In the genomic region with DNA sequence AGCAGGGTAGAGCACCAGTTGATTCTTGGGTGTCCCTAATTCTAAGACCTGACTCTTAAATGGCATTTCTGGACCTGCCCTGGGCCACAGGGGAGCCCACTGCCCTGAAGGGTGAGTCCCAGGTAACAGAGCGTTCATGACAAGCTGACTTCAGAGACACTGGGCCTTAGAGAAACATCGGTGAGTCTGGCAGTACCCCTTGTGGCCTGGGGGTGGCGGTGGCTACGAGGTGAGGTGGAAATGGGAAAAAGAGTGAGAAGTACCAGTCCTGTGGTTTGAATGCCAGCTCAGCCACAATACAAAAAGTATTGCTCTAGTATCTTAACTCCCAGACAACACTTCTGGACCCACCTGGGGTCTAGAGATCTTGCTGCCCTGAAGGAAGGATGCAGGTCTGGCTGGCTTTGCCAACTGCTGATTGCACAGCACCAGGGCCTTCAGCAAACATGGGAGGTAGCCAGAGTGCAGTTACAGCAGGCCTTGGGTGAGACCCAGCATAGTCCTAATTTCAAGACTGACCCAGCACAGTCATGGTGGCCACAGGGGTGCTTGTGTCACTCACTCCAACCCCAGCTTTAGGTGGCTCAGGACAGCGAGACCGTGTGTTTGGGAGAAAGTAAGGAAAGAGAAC, we compare ENCODE assay signal across 1 cellular context.
A peak's percentile ranks its signal among the peaks of the same experiment; 100 is the strongest.
TF ChIP-seq lines count a peak whose summit lies in the region.

No MANE protein-coding gene starts in this region.

TF ChIP-seq in K562, 482 proteins besides CTCF, POLR2A, EP300 and RAD21 (continued from another document):
- TF ChIP-seq, protein P1, sequence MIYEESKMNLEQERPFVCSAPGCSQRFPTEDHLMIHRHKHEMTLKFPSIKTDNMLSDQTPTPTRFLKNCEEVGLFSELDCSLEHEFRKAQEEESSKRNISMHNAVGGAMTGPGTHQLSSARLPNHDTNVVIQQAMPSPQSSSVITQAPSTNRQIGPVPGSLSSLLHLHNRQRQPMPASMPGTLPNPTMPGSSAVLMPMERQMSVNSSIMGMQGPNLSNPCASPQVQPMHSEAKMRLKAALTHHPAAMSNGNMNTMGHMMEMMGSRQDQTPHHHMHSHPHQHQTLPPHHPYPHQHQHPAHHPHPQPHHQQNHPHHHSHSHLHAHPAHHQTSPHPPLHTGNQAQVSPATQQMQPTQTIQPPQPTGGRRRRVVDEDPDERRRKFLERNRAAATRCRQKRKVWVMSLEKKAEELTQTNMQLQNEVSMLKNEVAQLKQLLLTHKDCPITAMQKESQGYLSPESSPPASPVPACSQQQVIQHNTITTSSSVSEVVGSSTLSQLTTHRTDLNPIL (CRISPR knock-in tag; IDR thresholded peaks at IDR 0.05): no peak
- TF ChIP-seq, protein P2, sequence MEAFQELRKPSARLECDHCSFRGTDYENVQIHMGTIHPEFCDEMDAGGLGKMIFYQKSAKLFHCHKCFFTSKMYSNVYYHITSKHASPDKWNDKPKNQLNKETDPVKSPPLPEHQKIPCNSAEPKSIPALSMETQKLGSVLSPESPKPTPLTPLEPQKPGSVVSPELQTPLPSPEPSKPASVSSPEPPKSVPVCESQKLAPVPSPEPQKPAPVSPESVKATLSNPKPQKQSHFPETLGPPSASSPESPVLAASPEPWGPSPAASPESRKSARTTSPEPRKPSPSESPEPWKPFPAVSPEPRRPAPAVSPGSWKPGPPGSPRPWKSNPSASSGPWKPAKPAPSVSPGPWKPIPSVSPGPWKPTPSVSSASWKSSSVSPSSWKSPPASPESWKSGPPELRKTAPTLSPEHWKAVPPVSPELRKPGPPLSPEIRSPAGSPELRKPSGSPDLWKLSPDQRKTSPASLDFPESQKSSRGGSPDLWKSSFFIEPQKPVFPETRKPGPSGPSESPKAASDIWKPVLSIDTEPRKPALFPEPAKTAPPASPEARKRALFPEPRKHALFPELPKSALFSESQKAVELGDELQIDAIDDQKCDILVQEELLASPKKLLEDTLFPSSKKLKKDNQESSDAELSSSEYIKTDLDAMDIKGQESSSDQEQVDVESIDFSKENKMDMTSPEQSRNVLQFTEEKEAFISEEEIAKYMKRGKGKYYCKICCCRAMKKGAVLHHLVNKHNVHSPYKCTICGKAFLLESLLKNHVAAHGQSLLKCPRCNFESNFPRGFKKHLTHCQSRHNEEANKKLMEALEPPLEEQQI (IDR thresholded peaks at IDR 0.05): peak; percentile 34; the same call in 1 of the 2 replicates
- TF ChIP-seq, protein P3, sequence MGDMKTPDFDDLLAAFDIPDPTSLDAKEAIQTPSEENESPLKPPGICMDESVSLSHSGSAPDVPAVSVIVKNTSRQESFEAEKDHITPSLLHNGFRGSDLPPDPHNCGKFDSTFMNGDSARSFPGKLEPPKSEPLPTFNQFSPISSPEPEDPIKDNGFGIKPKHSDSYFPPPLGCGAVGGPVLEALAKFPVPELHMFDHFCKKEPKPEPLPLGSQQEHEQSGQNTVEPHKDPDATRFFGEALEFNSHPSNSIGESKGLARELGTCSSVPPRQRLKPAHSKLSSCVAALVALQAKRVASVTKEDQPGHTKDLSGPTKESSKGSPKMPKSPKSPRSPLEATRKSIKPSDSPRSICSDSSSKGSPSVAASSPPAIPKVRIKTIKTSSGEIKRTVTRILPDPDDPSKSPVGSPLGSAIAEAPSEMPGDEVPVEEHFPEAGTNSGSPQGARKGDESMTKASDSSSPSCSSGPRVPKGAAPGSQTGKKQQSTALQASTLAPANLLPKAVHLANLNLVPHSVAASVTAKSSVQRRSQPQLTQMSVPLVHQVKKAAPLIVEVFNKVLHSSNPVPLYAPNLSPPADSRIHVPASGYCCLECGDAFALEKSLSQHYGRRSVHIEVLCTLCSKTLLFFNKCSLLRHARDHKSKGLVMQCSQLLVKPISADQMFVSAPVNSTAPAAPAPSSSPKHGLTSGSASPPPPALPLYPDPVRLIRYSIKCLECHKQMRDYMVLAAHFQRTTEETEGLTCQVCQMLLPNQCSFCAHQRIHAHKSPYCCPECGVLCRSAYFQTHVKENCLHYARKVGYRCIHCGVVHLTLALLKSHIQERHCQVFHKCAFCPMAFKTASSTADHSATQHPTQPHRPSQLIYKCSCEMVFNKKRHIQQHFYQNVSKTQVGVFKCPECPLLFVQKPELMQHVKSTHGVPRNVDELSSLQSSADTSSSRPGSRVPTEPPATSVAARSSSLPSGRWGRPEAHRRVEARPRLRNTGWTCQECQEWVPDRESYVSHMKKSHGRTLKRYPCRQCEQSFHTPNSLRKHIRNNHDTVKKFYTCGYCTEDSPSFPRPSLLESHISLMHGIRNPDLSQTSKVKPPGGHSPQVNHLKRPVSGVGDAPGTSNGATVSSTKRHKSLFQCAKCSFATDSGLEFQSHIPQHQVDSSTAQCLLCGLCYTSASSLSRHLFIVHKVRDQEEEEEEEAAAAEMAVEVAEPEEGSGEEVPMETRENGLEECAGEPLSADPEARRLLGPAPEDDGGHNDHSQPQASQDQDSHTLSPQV (IDR thresholded peaks at IDR 0.05): peak; percentile 23; the same call in 1 of the 2 replicates
- no peak for TF ChIP-seq ZNF717 (CRISPR knock-in tag; IDR thresholded peaks at IDR 0.05)
- peak in 1 of 2 experiments; percentile 28; a peak in 1 of 4 replicates for TF ChIP-seq RCOR1 (IDR thresholded peaks at IDR 0.05; ENCODE audit: borderline replicate concordance in 1 of 2, low read depth in 2 of 2, low read length in 2 of 2)
- 0 out of 2 replicates have a peak, but pooled peaks have one; percentile 13 for TF ChIP-seq JUND (IDR thresholded peaks at IDR 0.05; ENCODE audit: borderline replicate concordance, low read depth, low read length)
- no peak for TF ChIP-seq JUND (tag; IDR thresholded peaks at IDR 0.05; ENCODE audit: borderline replicate concordance, low read depth, low read length)
- peak; percentile 50; the same call in 1 of the 2 replicates for TF ChIP-seq SMC3 (conservative IDR thresholded peaks at IDR 0.05; ENCODE audit: insufficient read depth, low read depth, low read length)
TF ChIP-seq in K562: peak in this region for 7.
